In genomic region chr15:21718108-21718507, GRCh38 we compare ENCODE assay signal across 8 cellular contexts.
DNase-seq lines count a peak whose midpoint lies in the region; ATAC-seq and TF ChIP-seq lines count a peak whose summit lies in the region.
"Not testable (repeated sequence)": the region's sequence is repeated elsewhere in the genome, so short reads cannot be mapped to it uniquely, and the experiment has no call there.

No MANE protein-coding gene starts in this region.

- not testable (repeated sequence) for H3K4me3 ChIP-seq in CD8-positive, alpha-beta T cell (ENCODE audit: low read depth, low read length); naive thymus-derived CD4-positive, alpha-beta T cell (ENCODE audit: low read length)

- not testable (repeated sequence) for H3K9me3 Mint-ChIP-seq in CD8-positive, alpha-beta T cell; activated CD8-positive, alpha-beta T cell treated with anti-CD3 and anti-CD28 coated beads for 36 hours; naive thymus-derived CD4-positive, alpha-beta T cell

- not testable (repeated sequence) for H3K27ac ChIP-seq in CD8-positive, alpha-beta T cell (ENCODE audit: low read depth, low read length); naive thymus-derived CD4-positive, alpha-beta T cell (ENCODE audit: low read depth, low read length)

- H3K4me1 Mint-ChIP-seq in CD8-positive, alpha-beta T cell (ENCODE audit: low read depth); activated CD8-positive, alpha-beta T cell treated with anti-CD3 and anti-CD28 coated beads for 36 hours (ENCODE audit: low read depth); naive thymus-derived CD4-positive, alpha-beta T cell: not testable (repeated sequence)

- H3K27ac Mint-ChIP-seq in CD8-positive, alpha-beta T cell; activated CD8-positive, alpha-beta T cell treated with anti-CD3 and anti-CD28 coated beads for 36 hours; naive thymus-derived CD4-positive, alpha-beta T cell: not testable (repeated sequence)

- TF ChIP-seq CTCF in CD8-positive, alpha-beta T cell (IDR thresholded peaks at IDR 0.05); activated CD8-positive, alpha-beta T cell treated with anti-CD3 and anti-CD28 coated beads for 36 hours (IDR thresholded peaks at IDR 0.05): not testable (repeated sequence)

- POLR2A ChIA-PET in CD8-positive, alpha-beta T cell (lab: Charles Lee); activated CD8-positive, alpha-beta T cell treated with anti-CD3 and anti-CD28 coated beads for 36 hours (lab: Charles Lee); naive thymus-derived CD4-positive, alpha-beta T cell (lab: Charles Lee): not testable (repeated sequence)

- not testable (repeated sequence) for H3K27me3 ChIP-seq in CD8-positive, alpha-beta T cell (ENCODE audit: insufficient read depth, low read length); naive thymus-derived CD4-positive, alpha-beta T cell (ENCODE audit: control insufficient read depth in 2 of 2, insufficient read depth in 2 of 2, low read length in 2 of 2)

- H3K27me3 Mint-ChIP-seq in CD8-positive, alpha-beta T cell (ENCODE audit: low read depth); activated CD8-positive, alpha-beta T cell treated with anti-CD3 and anti-CD28 coated beads for 36 hours; naive thymus-derived CD4-positive, alpha-beta T cell: not testable (repeated sequence)

- not testable (repeated sequence) for H3K4me3 Mint-ChIP-seq in CD8-positive, alpha-beta T cell; activated CD8-positive, alpha-beta T cell treated with anti-CD3 and anti-CD28 coated beads for 36 hours; naive thymus-derived CD4-positive, alpha-beta T cell

- not testable (repeated sequence) for H3K4me1 ChIP-seq in CD8-positive, alpha-beta T cell (ENCODE audit: insufficient read depth, low read length); naive thymus-derived CD4-positive, alpha-beta T cell (ENCODE audit: control insufficient read depth in 2 of 2, insufficient read depth in 2 of 2, low read length in 2 of 2)

- not testable (repeated sequence) for H3K9me3 ChIP-seq in CD8-positive, alpha-beta T cell (ENCODE audit: low read length); naive thymus-derived CD4-positive, alpha-beta T cell (ENCODE audit: control insufficient read depth in 2 of 3, low read length in 3 of 3)

- intact Hi-C loops in CD8-positive, alpha-beta T cell (cut with DNase I, micrococcal nuclease); activated CD8-positive, alpha-beta T cell treated with anti-CD3 and anti-CD28 coated beads for 36 hours (cut with micrococcal nuclease); naive thymus-derived CD4-positive, alpha-beta T cell (cut with micrococcal nuclease): not testable (repeated sequence)

- H3K36me3 Mint-ChIP-seq in CD8-positive, alpha-beta T cell; activated CD8-positive, alpha-beta T cell treated with anti-CD3 and anti-CD28 coated beads for 36 hours (ENCODE audit: low read depth); naive thymus-derived CD4-positive, alpha-beta T cell: not testable (repeated sequence)

- ATAC-seq in CD8-positive, alpha-beta T cell = peak; percentile 60
- ATAC-seq in GM18909 (IDR thresholded peaks at IDR 0.05; ENCODE audit: poor library complexity, unreplicated experiment) (peak; percentile 83), GM21367 (IDR thresholded peaks at IDR 0.05; ENCODE audit: unreplicated experiment) (peak; percentile 81), HG02610 (IDR thresholded peaks at IDR 0.05; ENCODE audit: unreplicated experiment) (peak; percentile 63), HG03039 (IDR thresholded peaks at IDR 0.05; ENCODE audit: unreplicated experiment) (peak; percentile 57), HG03432 (IDR thresholded peaks at IDR 0.05; ENCODE audit: unreplicated experiment) (peak; percentile 77)
- peak; percentile 69 for ATAC-seq in activated CD8-positive, alpha-beta T cell treated with anti-CD3 and anti-CD28 coated beads for 36 hours
- ATAC-seq in naive thymus-derived CD4-positive, alpha-beta T cell = peak; percentile 83

- H3K36me3 ChIP-seq in CD8-positive, alpha-beta T cell (ENCODE audit: insufficient read depth, low read length); naive thymus-derived CD4-positive, alpha-beta T cell (ENCODE audit: control insufficient read depth in 2 of 3, insufficient read depth in 3 of 3, low read length in 3 of 3): not testable (repeated sequence)

- CTCF ChIA-PET in CD8-positive, alpha-beta T cell (lab: Charles Lee); activated CD8-positive, alpha-beta T cell treated with anti-CD3 and anti-CD28 coated beads for 36 hours (lab: Charles Lee); naive thymus-derived CD4-positive, alpha-beta T cell (lab: Charles Lee): not testable (repeated sequence)

- DNase-seq in CD8-positive, alpha-beta T cell; activated CD8-positive, alpha-beta T cell treated with anti-CD3 and anti-CD28 coated beads for 36 hours; naive thymus-derived CD4-positive, alpha-beta T cell: not testable (repeated sequence)
